Comparison of ENCODE assay signal across 13 cellular contexts in the genomic region with DNA sequence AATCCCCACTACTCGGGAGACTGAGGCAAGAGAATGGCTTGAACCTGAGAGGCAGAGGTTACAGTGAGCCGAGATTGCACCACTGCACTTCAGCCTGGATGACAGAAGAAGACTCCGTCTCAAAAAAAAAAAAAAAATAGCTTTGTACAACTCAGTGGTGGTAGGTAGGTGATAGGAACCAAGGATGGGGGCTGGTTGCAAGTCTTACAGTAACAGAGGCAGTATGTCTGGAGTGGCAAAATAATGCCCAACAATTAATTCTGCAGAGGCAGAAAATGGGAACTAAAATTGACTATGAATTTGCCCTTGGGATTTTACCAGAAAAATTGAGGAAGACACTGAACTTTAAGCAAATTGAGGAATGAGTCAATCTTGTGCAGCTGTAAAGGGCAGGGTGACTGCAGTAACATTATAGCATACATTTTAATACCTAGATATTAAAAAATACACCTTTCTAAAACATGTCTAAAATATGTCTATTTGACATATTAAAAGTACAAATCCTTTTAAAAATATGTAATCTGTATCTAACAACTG.
DNase-seq lines count a peak whose midpoint lies in the region; ATAC-seq and TF ChIP-seq lines count a peak whose summit lies in the region.
"Had no signal": no experiment of that assay in that cellular context is flagged by ENCODE, and none has a peak within 500 bp of the region (broad histone marks: within the 10 kb centered on the region; RNA-seq: fewer than 3 reads in every experiment).

No MANE protein-coding gene starts in this region.

- H3K9me3 ChIP-seq in left lung (no peaks in the 10 kb centered on the region), SK-N-SH (no peaks in the 10 kb centered on the region), T-helper 17 cell (ENCODE audit: control insufficient read depth, low read length, poor library complexity, severe bottlenecking) (no peaks in the 10 kb centered on the region)
- H3K9me3 ChIP-seq: Caco-2, HAP-1, SJSA1 had no signal

- H3K4me1 Mint-ChIP-seq in activated CD4-positive, alpha-beta T cell treated with anti-CD3 and anti-CD28 coated beads, Interleukin-2, amount 10 ng/mL, durations not matched to agents 7 days and 5 days, result no peaks in the 10 kb centered on the region
- H3K4me1 Mint-ChIP-seq in activated CD4-positive, alpha-beta T cell treated with anti-CD3 and anti-CD28 coated beads, Interleukin-2, amount 10 ng/mL, durations not matched to agents 24 days and 14 days, result peaks cover 2% of the 10 kb centered on the region
- H3K4me1 Mint-ChIP-seq in T-helper 17 cell, result peaks cover 9% of the 10 kb centered on the region

- H3F3A ChIP-seq in SK-N-SH (replicated peaks; ENCODE audit: insufficient read depth), result no peaks in the 10 kb centered on the region

- 85% methylated on average over 3 of the region's 3 CpGs for WGBS in SK-N-SH (ENCODE audit: low lambda C conversion rate)

- TF ChIP-seq CTCF in left lung (IDR thresholded peaks at IDR 0.05), result no peak
- TF ChIP-seq CTCF in SK-N-SH (IDR thresholded peaks at IDR 0.05), result no peak

- H3K27me3 ChIP-seq in left lung (no peaks in the 10 kb centered on the region), SK-N-SH (ENCODE audit: insufficient read depth) (no peaks in the 10 kb centered on the region)
- H3K27me3 ChIP-seq: SJSA1 had no signal

- peak overlapping the region in 1 of 2 donors; percentile 20 for H3K27ac ChIP-seq in left lung
- no peak overlapping the region for H3K27ac ChIP-seq in SK-N-SH (ENCODE audit: low read depth in 2 of 2, low read length in 1 of 2)
- H3K27ac ChIP-seq: C4-2B, SJSA1 had no signal

- no peaks in the 10 kb centered on the region for H3K27me3 Mint-ChIP-seq in activated CD4-positive, alpha-beta T cell treated with anti-CD3 and anti-CD28 coated beads, Interleukin-2, amount 10 ng/mL, durations not matched to agents 7 days and 5 days
- peaks cover 11% of the 10 kb centered on the region for H3K27me3 Mint-ChIP-seq in activated CD4-positive, alpha-beta T cell treated with anti-CD3 and anti-CD28 coated beads, Interleukin-2, amount 10 ng/mL, durations not matched to agents 24 days and 14 days
- peaks cover 8% of the 10 kb centered on the region for H3K27me3 Mint-ChIP-seq in T-helper 17 cell

- H3K27ac Mint-ChIP-seq in activated CD4-positive, alpha-beta T cell treated with anti-CD3 and anti-CD28 coated beads, Interleukin-2, amount 10 ng/mL, durations not matched to agents 7 days and 5 days, result peak overlapping the region; percentile 51
- H3K27ac Mint-ChIP-seq in activated CD4-positive, alpha-beta T cell treated with anti-CD3 and anti-CD28 coated beads, Interleukin-2, amount 10 ng/mL, durations not matched to agents 24 days and 14 days, result no peak overlapping the region
- no peak overlapping the region for H3K27ac Mint-ChIP-seq in T-helper 17 cell

- no peak for TF ChIP-seq EP300 in SK-N-SH (IDR thresholded peaks at IDR 0.05; ENCODE audit: borderline replicate concordance in 1 of 2, low read depth in 1 of 2, low read length in 1 of 2)

- no peaks in the 10 kb centered on the region for H3K9me2 ChIP-seq in SK-N-SH

- no peak for DNase-seq in activated CD4-positive, alpha-beta T cell treated with anti-CD3 and anti-CD28 coated beads, Interleukin-2, amount 10 ng/mL, durations not matched to agents 7 days and 5 days
- no peak for DNase-seq in activated CD4-positive, alpha-beta T cell treated with anti-CD3 and anti-CD28 coated beads, Interleukin-2, amount 10 ng/mL, durations not matched to agents 24 days and 14 days
- DNase-seq in NOMO-1 treated with dmso at 0.1 percent for 144 hours (lab: John Stamatoyannopoulos, UW; ENCODE audit: unreplicated experiment), result peak; percentile 25
- DNase-seq in left lung, result no peak
- no peak for DNase-seq in SK-N-SH
- DNase-seq in T-helper 17 cell, result no peak
- DNase-seq: Caco-2, NCI-H1048, NCI-H2227 treated with DMSO at 0.1 percent for 48 hours had no signal

- no peak overlapping the region for H3K4me3 Mint-ChIP-seq in activated CD4-positive, alpha-beta T cell treated with anti-CD3 and anti-CD28 coated beads, Interleukin-2, amount 10 ng/mL, durations not matched to agents 7 days and 5 days
- no peak overlapping the region for H3K4me3 Mint-ChIP-seq in activated CD4-positive, alpha-beta T cell treated with anti-CD3 and anti-CD28 coated beads, Interleukin-2, amount 10 ng/mL, durations not matched to agents 24 days and 14 days
- no peak overlapping the region for H3K4me3 Mint-ChIP-seq in T-helper 17 cell

- H2AFZ ChIP-seq in SK-N-SH (ENCODE audit: low read depth), result no peak overlapping the region

- H3K9ac ChIP-seq in SK-N-SH, result no peak overlapping the region

- H3K9me3 Mint-ChIP-seq in activated CD4-positive, alpha-beta T cell treated with anti-CD3 and anti-CD28 coated beads, Interleukin-2, amount 10 ng/mL, durations not matched to agents 7 days and 5 days, result no peaks in the 10 kb centered on the region
- no peaks in the 10 kb centered on the region for H3K9me3 Mint-ChIP-seq in activated CD4-positive, alpha-beta T cell treated with anti-CD3 and anti-CD28 coated beads, Interleukin-2, amount 10 ng/mL, durations not matched to agents 24 days and 14 days

- ATAC-seq in left lung (peak; percentile 23), GM19324 (IDR thresholded peaks at IDR 0.05; ENCODE audit: low FRiP score, unreplicated experiment) (no peak), T-helper 17 cell (no peak)

- no peaks in the 10 kb centered on the region for H3K79me2 ChIP-seq in SK-N-SH (ENCODE audit: insufficient read depth)

- no peak overlapping the region for H3K4me2 ChIP-seq in SK-N-SH

- no peaks in the 10 kb centered on the region for H3K36me3 ChIP-seq in left lung
- H3K36me3 ChIP-seq in SK-N-SH (replicated peaks in 1 of 2; ENCODE audit: control insufficient read depth in 1 of 2, insufficient read depth in 2 of 2, low read length in 1 of 2), result no peaks in the 10 kb centered on the region
- H3K36me3 ChIP-seq: HAP-1, SJSA1 had no signal

- no peak for TF ChIP-seq RAD21 in SK-N-SH (IDR thresholded peaks at IDR 0.05; ENCODE audit: low read length)

- H3K4me3 ChIP-seq in left lung (no peak overlapping the region), SK-N-SH (ENCODE audit: low read depth in 2 of 2, low read length in 1 of 2) (no peak overlapping the region)
- H3K4me3 ChIP-seq: HAP-1, SJSA1 had no signal

- H3K36me3 Mint-ChIP-seq in activated CD4-positive, alpha-beta T cell treated with anti-CD3 and anti-CD28 coated beads, Interleukin-2, amount 10 ng/mL, durations not matched to agents 7 days and 5 days (ENCODE audit: low read depth), result no peaks in the 10 kb centered on the region
- H3K36me3 Mint-ChIP-seq in activated CD4-positive, alpha-beta T cell treated with anti-CD3 and anti-CD28 coated beads, Interleukin-2, amount 10 ng/mL, durations not matched to agents 24 days and 14 days (ENCODE audit: low read depth), result no peaks in the 10 kb centered on the region
- peaks cover 6% of the 10 kb centered on the region for H3K36me3 Mint-ChIP-seq in T-helper 17 cell (ENCODE audit: low read depth)

- peaks cover 0 to 18% of the 10 kb centered on the region in 2 donors for H3K4me1 ChIP-seq in left lung
- no peaks in the 10 kb centered on the region; a peak in 1 of 4 replicates for H3K4me1 ChIP-seq in SK-N-SH (ENCODE audit: control insufficient read depth in 1 of 2, insufficient read depth in 2 of 2, low read depth in 1 of 2, low read length in 1 of 2)
- H3K4me1 ChIP-seq: Caco-2 had no signal

- intact Hi-C loops in activated CD4-positive, alpha-beta T cell treated with anti-CD3 and anti-CD28 coated beads, Interleukin-2, amount 10 ng/mL, durations not matched to agents 24 days and 14 days (cut with micrococcal nuclease), result no loop called here
- intact Hi-C loops in left lung (cut with DNase I), result no loop called here

- H4K20me1 ChIP-seq in SK-N-SH (ENCODE audit: insufficient read depth), result no peaks in the 10 kb centered on the region

- CTCF ChIA-PET in activated CD4-positive, alpha-beta T cell treated with anti-CD3 and anti-CD28 coated beads, Interleukin-2, amount 10 ng/mL, durations not matched to agents 7 days and 5 days (lab: Charles Lee), result no interaction called here
- CTCF ChIA-PET in SK-N-SH (lab: Yijun Ruan, JAX), result interaction anchor here (0.6 to 1.2 kb wide), 3 partner anchors 15 to 225 kb away, joined by 3 to 4 read pairs (median 3); no protein-coding TSS in a partner anchor

- POLR2A ChIA-PET in activated CD4-positive, alpha-beta T cell treated with anti-CD3 and anti-CD28 coated beads, Interleukin-2, amount 10 ng/mL, durations not matched to agents 7 days and 5 days (lab: Charles Lee), result no interaction called here
- POLR2A ChIA-PET in SK-N-SH (lab: Yijun Ruan, JAX), result no interaction called here

TF ChIP-seq in SK-N-SH, 30 proteins besides CTCF, POLR2A, EP300 and RAD21 (continues in another document):
- no peak for TF ChIP-seq MAX (IDR thresholded peaks at IDR 0.05; ENCODE audit: low read depth)
- TF ChIP-seq YY1 (IDR thresholded peaks at IDR 0.05; ENCODE audit: low read depth), result no peak
- TF ChIP-seq PBX3 (IDR thresholded peaks at IDR 0.05), result no peak
- no peak for TF ChIP-seq RXRA (IDR thresholded peaks at IDR 0.05; ENCODE audit: borderline replicate concordance, low read depth)
- no peak for TF ChIP-seq GATA2 (CRISPR knock-in tag; IDR thresholded peaks at IDR 0.05)
- no peak for TF ChIP-seq TAF1 (IDR thresholded peaks at IDR 0.05; ENCODE audit: borderline replicate concordance, low read depth, low read length)
- TF ChIP-seq NFIC (IDR thresholded peaks at IDR 0.05; ENCODE audit: borderline replicate concordance), result no peak
